Comparison of ENCODE assay signal across 8 cellular contexts in the genomic region with DNA sequence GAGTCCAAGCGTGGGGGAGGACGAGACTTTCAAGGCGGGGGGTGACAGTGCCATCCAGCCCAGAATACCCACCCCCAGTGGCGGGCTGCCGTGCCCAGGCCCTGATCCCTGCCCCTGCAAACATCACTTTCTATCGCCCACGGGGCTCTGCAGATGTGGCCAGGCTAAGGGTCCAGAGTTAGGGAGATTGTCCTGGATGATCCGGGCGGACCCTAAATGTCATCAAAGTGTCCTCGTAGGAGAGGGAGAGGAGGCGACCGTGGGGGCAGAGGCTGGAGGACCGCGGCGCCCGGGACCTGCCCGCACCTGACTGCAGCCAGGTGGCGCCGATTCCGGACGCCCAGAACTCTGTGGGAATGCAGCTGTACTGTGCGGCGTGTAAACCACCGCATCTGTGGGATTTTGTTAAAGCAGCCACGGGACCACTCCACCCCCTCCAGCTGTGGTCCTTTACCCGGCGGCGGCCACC. TPM values are rescaled to one million over a fixed set of nuclear protein-coding genes. Genes with fewer than 3 reads are reported as not detected.
DNase-seq lines count a peak whose midpoint lies in the region; ATAC-seq and TF ChIP-seq lines count a peak whose summit lies in the region.

No MANE protein-coding gene starts in this region.

- H3K9me3 ChIP-seq in SJCRH30 (replicated peaks): no peaks in the 10 kb centered on the region
- no peaks in the 10 kb centered on the region for H3K9me3 ChIP-seq in esophagus squamous epithelium

- DNase-seq in BJ (ENCODE audit: low read depth): no peak
- no peak for DNase-seq in SJCRH30
- no peak for DNase-seq in esophagus squamous epithelium (lab: John Stamatoyannopoulos, UW)
- DNase-seq in omental fat pad (ENCODE audit: low spot score): no peak
- no peak for DNase-seq in NCI-H510A treated with DMSO at 0.1 percent for 48 hours (lab: John Stamatoyannopoulos, UW)
- no peak for DNase-seq in NCI-H2029 treated with DMSO at 0.1 percent for 48 hours (lab: John Stamatoyannopoulos, UW)

- POLR2A ChIA-PET in BJ (lab: Charles Lee): no interaction called here

- ATAC-seq in GM21717 (IDR thresholded peaks at IDR 0.05; ENCODE audit: unreplicated experiment) (peak; percentile 22), omental fat pad (ENCODE audit: low FRiP score) (peak; percentile 4), HG02973 (IDR thresholded peaks at IDR 0.05; ENCODE audit: unreplicated experiment) (no peak)

- CTCF ChIA-PET in BJ (lab: Yijun Ruan, JAX): interaction anchor here (1.2 to 2.4 kb wide), 3 partner anchors 10 to 13 kb away, joined by 4 to 16 read pairs (median 5); no protein-coding TSS in a partner anchor

- H3K4me1 ChIP-seq in SJCRH30 (no peaks in the 10 kb centered on the region), esophagus squamous epithelium (peaks cover 9 to 35% (median 9%) of the 10 kb centered on the region in 3 donors)

- H3K36me3 ChIP-seq in BJ (ENCODE audit: control insufficient read depth, insufficient read depth, low read length): no peaks in the 10 kb centered on the region
- H3K36me3 ChIP-seq in SJCRH30: no peaks in the 10 kb centered on the region
- H3K36me3 ChIP-seq in esophagus squamous epithelium: no peaks in the 10 kb centered on the region

- H3K27me3 ChIP-seq in BJ (ENCODE audit: control insufficient read depth, insufficient read depth, low read length) (no peaks in the 10 kb centered on the region; the same call in 1 of the 2 replicates), SJCRH30 (no peaks in the 10 kb centered on the region), esophagus squamous epithelium (peaks cover 0 to 45% (median 0%) of the 10 kb centered on the region in 4 donors)

- TF ChIP-seq POLR2A in esophagus squamous epithelium (IDR thresholded peaks at IDR 0.05): no peak

- intact Hi-C loops in esophagus squamous epithelium (cut with DNase I): no loop called here

- H3K4me3 ChIP-seq in BJ (ENCODE audit: low read depth, low read length) (no peak overlapping the region; the same call in 1 of the 2 replicates), SJCRH30 (peak overlapping the region; percentile 77), esophagus squamous epithelium (peak overlapping the region; percentile 45 to 88 (median 59))

- H3K27ac ChIP-seq in SJCRH30 (peak overlapping the region; percentile 52; the same call in 1 of the 2 replicates), esophagus squamous epithelium (peak overlapping the region; percentile 79 to 90 (median 82))

- WGBS in esophagus squamous epithelium, 2 donors: 4% methylated on average over 18 of the region's 28 CpGs; no CpG with 5 or more reads in 1 of the 2 donors

- TF ChIP-seq CTCF in BJ (IDR thresholded peaks at IDR 0.05; ENCODE audit: insufficient read depth, low read depth, low read length): peak; percentile 24; the same call in 1 of the 2 replicates
- peak in 5 of 6 experiments; percentile 38 to 62 (median 51) for TF ChIP-seq CTCF in esophagus squamous epithelium (IDR thresholded peaks at IDR 0.05)
- no peak for TF ChIP-seq CTCF in omental fat pad (IDR thresholded peaks at IDR 0.05)

RNA-seq across cellular contexts. Expression of a gene that starts 32.4 kb away (rescaled TPM):
- polyA plus RNA-seq in BJ (2011; rRNA removed): 0.05 and 0.13 TPM in 2 replicates
- polyA minus RNA-seq in BJ (2011; rRNA and poly(A)+ RNA removed): 0.09 and 0.21 TPM in 2 replicates
- not detected in 2 replicates for total RNA-seq in SJCRH30 (2014; rRNA removed; shearing (Covaris generic))
- total RNA-seq in esophagus squamous epithelium: 1 to 10 TPM in 2 of 4 donors, under 1 TPM in 2; 0.45 to 1.3 (median 1.00) TPM
- total RNA-seq in omental fat pad: 1 to 10 TPM in 1 of 4 donors, under 1 TPM in 2, not detected in 1; 0.19 to 1.6 (median 0.60) TPM

Comparison
In these comparisons a context has a peak if more than half of its experiments do, and no peak if none do; other contexts are left out.
1. CTCF ChIP-seq: peak in BJ (single experiment) and esophagus squamous epithelium (5 of 6); none in omental fat pad (0 of 3).